Comparison of ENCODE assay signal across 26 cellular contexts in the genomic region with DNA sequence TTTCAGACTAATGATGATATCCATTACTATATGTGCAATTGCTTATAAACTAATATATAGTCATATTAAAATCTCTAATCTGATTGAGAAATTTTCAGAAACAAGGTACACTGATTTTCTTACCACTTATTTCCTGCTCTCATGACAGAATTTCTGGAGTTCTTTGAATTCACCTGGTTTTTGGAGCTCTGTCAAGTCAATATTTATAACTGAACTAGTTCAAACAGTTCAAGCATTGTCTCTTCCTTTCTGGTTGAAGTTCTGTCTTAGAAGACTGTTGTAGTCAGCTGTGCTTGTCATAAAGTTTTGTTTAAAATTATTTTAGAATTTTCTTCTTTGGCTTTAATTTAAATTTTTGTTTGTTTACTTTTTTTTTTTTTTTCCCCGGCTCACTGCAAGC.
"Had no signal": no experiment of that assay in that cellular context is flagged by ENCODE, and none has a peak within 500 bp of the region (broad histone marks: within the 10 kb centered on the region; RNA-seq: fewer than 3 reads in every experiment).

No MANE protein-coding gene starts in this region.

- H3K4me1 ChIP-seq: parathyroid adenoma, psoas muscle, right lobe of liver, uterus had no signal

- DNase-seq: naive thymus-derived CD8-positive, alpha-beta T cell; nephron progenitor cell; nucleus accumbens; posterior cingulate gyrus; psoas muscle; right cardiac atrium; right lobe of liver; sigmoid colon; small intestine; stimulated activated CD4-positive, alpha-beta T cell treated with anti-CD3 and anti-CD28 coated beads, Interleukin-15, amount 100 ng/mL, for 24 hours; stimulated activated CD4-positive, alpha-beta T cell treated with anti-CD3 and anti-CD28 coated beads, Interleukin-2, amount 100 ng/mL, for 24 hours; stimulated activated CD4-positive, alpha-beta T cell treated with anti-CD3 and anti-CD28 coated beads, Interleukin-2, amount 100 ng/mL, for 48 hours; stimulated activated CD4-positive, alpha-beta T cell treated with anti-CD3 and anti-CD28 coated beads, Interleukin-4, amount 100 ng/mL, for 24 hours; stimulated activated naive B cell treated with anti-CD40 and anti-IgM and Interleukin-4, amounts not matched to agents 10 μg/mL and 1 μg/mL and 100 μg/mL, for 72 hours; stimulated activated naive CD4-positive, alpha-beta T cell treated with Interleukin-2 at 50 U/mL for 16 hours; stomach; thyroid gland; trophoblast cell; uterus had no signal

- H3K27ac ChIP-seq: neutrophil, parathyroid adenoma, psoas muscle, right lobe of liver, stomach, thoracic aorta, tibial nerve, upper lobe of left lung, uterus had no signal

- H3K9me3 ChIP-seq: neutrophil, psoas muscle, right lobe of liver, sigmoid colon, stomach, thoracic aorta, thyroid gland, tibial nerve, upper lobe of left lung, uterus had no signal

- H3K4me3 ChIP-seq: psoas muscle, right lobe of liver, sigmoid colon, stomach, thoracic aorta, thyroid gland, tibial nerve, upper lobe of left lung, uterus had no signal

- H3K36me3 ChIP-seq: right lobe of liver, sigmoid colon, stomach, thoracic aorta, thyroid gland, tibial nerve, upper lobe of left lung, uterus had no signal

- H3K27me3 ChIP-seq: neutrophil, right lobe of liver, sigmoid colon, stomach, thyroid gland, tibial nerve, upper lobe of left lung, uterus had no signal

- ATAC-seq: naive thymus-derived CD8-positive, alpha-beta T cell; natural killer cell treated with Interleukin-12 subunit alpha and Interleukin-12 subunit beta and Interleukin-15 and Interleukin-18, amount 100 ng/mL, for 72 hours; psoas muscle; right cardiac atrium; stimulated activated effector memory CD8-positive, alpha-beta T cell treated with anti-CD3 and anti-CD28 coated beads, Interleukin-12 subunit alpha, Interleukin-12 subunit beta, amount 100 ng/mL, for 72 hours; stimulated activated naive B cell treated with anti-CD40 and anti-IgM and Interleukin-4, amounts not matched to agents 10 μg/mL and 1 μg/mL and 100 μg/mL, for 72 hours had no signal
